In the genomic region with DNA sequence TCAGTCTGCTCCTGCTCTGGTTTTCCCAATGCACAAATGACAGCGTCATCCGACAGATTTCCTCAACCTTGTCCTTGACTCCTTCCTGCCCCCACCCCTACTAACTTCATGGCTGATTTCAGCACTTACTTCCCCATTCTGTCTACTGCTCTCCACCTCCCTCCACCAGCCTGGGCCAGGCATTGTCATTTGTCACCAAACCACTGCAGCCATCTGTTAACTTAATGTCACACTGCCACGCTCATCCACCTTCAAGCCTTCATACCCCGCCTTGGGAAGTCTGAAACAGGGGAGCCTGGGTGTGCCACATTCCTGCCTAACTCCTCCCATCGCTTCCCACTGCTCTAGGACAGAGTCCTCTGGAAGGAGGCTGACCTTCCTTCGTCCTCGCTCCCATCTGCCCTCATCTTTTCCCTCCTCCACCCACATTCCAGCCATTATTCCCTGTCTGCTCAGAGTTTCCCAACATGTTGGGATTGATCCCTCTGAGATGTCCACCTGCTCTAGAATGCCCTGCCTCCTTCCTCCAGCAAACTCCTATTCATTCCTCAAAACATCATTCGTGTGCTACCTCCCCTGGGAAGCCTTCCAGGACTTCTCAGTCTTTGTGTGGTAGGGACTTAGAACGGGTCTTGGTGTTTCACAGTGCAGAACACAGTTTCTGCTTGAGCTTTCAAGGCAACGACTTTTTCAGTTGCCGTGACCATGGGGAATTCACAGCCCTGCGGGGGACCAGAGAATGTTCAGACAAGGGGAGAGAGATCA, we compare ENCODE assay signal across 8 cellular contexts. TPM values are rescaled to one million over a fixed set of nuclear protein-coding genes. Genes with fewer than 3 reads are reported as not detected.
DNase-seq lines count a peak whose midpoint lies in the region; ATAC-seq and TF ChIP-seq lines count a peak whose summit lies in the region.

No MANE protein-coding gene starts in this region.

- H3K27ac ChIP-seq in endodermal cell (ENCODE audit: low read depth, low read length) (no peak overlapping the region), spleen (peak overlapping the region in 3 of 8 donors; percentile 45 to 59 (median 55))

- no peak overlapping the region for H3K27ac Mint-ChIP-seq in endodermal cell
- no peak overlapping the region for H3K27ac Mint-ChIP-seq in activated CD8-positive, alpha-beta T cell treated with anti-CD3 and anti-CD28 coated beads for 36 hours

- no peaks in the 10 kb centered on the region for H3K9me3 Mint-ChIP-seq in endodermal cell
- H3K9me3 Mint-ChIP-seq in activated CD8-positive, alpha-beta T cell treated with anti-CD3 and anti-CD28 coated beads for 36 hours = no peaks in the 10 kb centered on the region

- no peak overlapping the region for H3K4me3 Mint-ChIP-seq in endodermal cell
- H3K4me3 Mint-ChIP-seq in activated CD8-positive, alpha-beta T cell treated with anti-CD3 and anti-CD28 coated beads for 36 hours = no peak overlapping the region

- H3K27me3 ChIP-seq in endodermal cell (ENCODE audit: control insufficient read depth, insufficient read depth, low read length, poor library complexity, severe bottlenecking) (no peaks in the 10 kb centered on the region), spleen (replicated peaks in 1 of 7) (no peaks in the 10 kb centered on the region)

- H3K27me3 Mint-ChIP-seq in endodermal cell (ENCODE audit: insufficient read depth) = peaks cover 2% of the 10 kb centered on the region
- no peaks in the 10 kb centered on the region for H3K27me3 Mint-ChIP-seq in activated CD8-positive, alpha-beta T cell treated with anti-CD3 and anti-CD28 coated beads for 36 hours

- H3K9ac ChIP-seq in endodermal cell (ENCODE audit: extremely low read depth, low read length, poor library complexity, severe bottlenecking) = no peak overlapping the region

- intact Hi-C loops in spleen (cut with DNase I; ENCODE audit: low total_unique reads) = no loop called here
- intact Hi-C loops in activated CD8-positive, alpha-beta T cell treated with anti-CD3 and anti-CD28 coated beads for 36 hours (cut with micrococcal nuclease) = no loop called here

- no peak for TF ChIP-seq POLR2A in spleen (IDR thresholded peaks at IDR 0.05)

- POLR2A ChIA-PET in activated CD8-positive, alpha-beta T cell treated with anti-CD3 and anti-CD28 coated beads for 36 hours (lab: Charles Lee) = no interaction called here

- WGBS in endodermal cell (ENCODE audit: insufficient coverage in 1 of 2, insufficient read length in 1 of 2), 2 experiments = 90 to 92% methylated on average over 10 to 12 of the region's 12 CpGs
- WGBS in spleen, 5 donors = 57 to 63% (median 59%) methylated on average over 12 of the region's 12 CpGs

- no peaks in the 10 kb centered on the region for H3K9me3 ChIP-seq in endodermal cell (ENCODE audit: control insufficient read depth, low read length)
- no peaks in the 10 kb centered on the region for H3K9me3 ChIP-seq in spleen

- H3K4me1 ChIP-seq in endodermal cell (ENCODE audit: control insufficient read depth, insufficient read depth, low read length) (peaks cover 15% of the 10 kb centered on the region), spleen (peaks cover 10 to 64% (median 30%) of the 10 kb centered on the region in 6 donors)

- no peaks in the 10 kb centered on the region for H3K36me3 ChIP-seq in endodermal cell (ENCODE audit: control insufficient read depth, insufficient read depth, low read length)
- H3K36me3 ChIP-seq in spleen = no peaks in the 10 kb centered on the region

- peak; percentile 55 for ATAC-seq in GM19452 (IDR thresholded peaks at IDR 0.05; ENCODE audit: unreplicated experiment)
- ATAC-seq in activated CD8-positive, alpha-beta T cell treated with anti-CD3 and anti-CD28 coated beads for 36 hours = no peak

- TF ChIP-seq CTCF in endodermal cell (conservative IDR thresholded peaks at IDR 0.05) (no peak), spleen (IDR thresholded peaks at IDR 0.05 in 8 of 11, conservative IDR thresholded peaks at IDR 0.05 in 3 of 11) (no peak)
- no peak for TF ChIP-seq CTCF in activated CD8-positive, alpha-beta T cell treated with anti-CD3 and anti-CD28 coated beads for 36 hours (IDR thresholded peaks at IDR 0.05)

- H3K4me1 Mint-ChIP-seq in endodermal cell = peaks cover 13% of the 10 kb centered on the region
- H3K4me1 Mint-ChIP-seq in activated CD8-positive, alpha-beta T cell treated with anti-CD3 and anti-CD28 coated beads for 36 hours (ENCODE audit: low read depth) = peaks cover 15% of the 10 kb centered on the region

- H3K4me3 ChIP-seq in endodermal cell (ENCODE audit: low read length) (no peak overlapping the region), spleen (no peak overlapping the region)

- CTCF ChIA-PET in activated CD8-positive, alpha-beta T cell treated with anti-CD3 and anti-CD28 coated beads for 36 hours (lab: Charles Lee) = interaction anchor here (1.1 kb wide), 1 partner anchor 316 kb away, joined by 3 read pairs; no protein-coding TSS in a partner anchor

- DNase-seq in Kasumi-1 (lab: John Stamatoyannopoulos, UW) = peak; percentile 95 to 97
- peak; percentile 47 for DNase-seq in endodermal cell
- DNase-seq in spleen = peak; percentile 84
- no peak for DNase-seq in activated CD8-positive, alpha-beta T cell treated with anti-CD3 and anti-CD28 coated beads for 36 hours
- no peak for DNase-seq in hippocampal formation (lab: John Stamatoyannopoulos, UW)
- no peak for DNase-seq in T-helper 9 cell
- DNase-seq in retina = no peak

- no peaks in the 10 kb centered on the region for H3K36me3 Mint-ChIP-seq in endodermal cell (ENCODE audit: low read depth)
- no peaks in the 10 kb centered on the region for H3K36me3 Mint-ChIP-seq in activated CD8-positive, alpha-beta T cell treated with anti-CD3 and anti-CD28 coated beads for 36 hours (ENCODE audit: low read depth)

RNA-seq across cellular contexts. Expression of gene SMAD7, which starts 42.2 kb away (rescaled TPM):
- total RNA-seq in endodermal cell (10 to 100 TPM; 52.4 to 67.4 TPM), spleen (10 to 100 TPM; 14.3 to 21.2 (median 16.2) TPM)
- polyA plus RNA-seq in endodermal cell (2013, experiment 1 of 2) = 16.5 TPM
- polyA plus RNA-seq in endodermal cell (2013, experiment 2 of 2) = 16.2 TPM
- 1 to 10 TPM; 2.5 to 5.4 (median 4.6) TPM for polyA plus RNA-seq in spleen
- 10 to 100 TPM; 17.4 to 18.1 TPM for total RNA-seq in activated CD8-positive, alpha-beta T cell treated with anti-CD3 and anti-CD28 coated beads for 36 hours

Comparison
In these comparisons a context has a peak if more than half of its experiments do, and no peak if none do; other contexts are left out.
1. DNase-seq: peak in Kasumi-1 (2 of 2), endodermal cell (single experiment) and spleen (single experiment); none in activated CD8-positive, alpha-beta T cell treated with anti-CD3 and anti-CD28 coated beads for 36 hours (single experiment), hippocampal formation (0 of 2), T-helper 9 cell (single experiment) and retina (single experiment).